2 cellular contexts compared by ENCODE assay signal in genomic region chr9:85487872-85488271, GRCh38.
TF ChIP-seq lines count a peak whose summit lies in the region.

No MANE protein-coding gene starts in this region.

TF ChIP-seq in GM23338, 12 proteins besides CTCF, POLR2A, EP300 and RAD21 (continued from another document):
- TF ChIP-seq ZNF462 (CRISPR knock-in tag; IDR thresholded peaks at IDR 0.05) (no peak), EZH2 (IDR thresholded peaks at IDR 0.05; ENCODE audit: low read depth, unreplicated experiment) (no peak), STAT1 (IDR thresholded peaks at IDR 0.05; ENCODE audit: unreplicated experiment) (no peak), REST (IDR thresholded peaks at IDR 0.05; ENCODE audit: unreplicated experiment) (no peak), ZNF114 (CRISPR knock-in tag; IDR thresholded peaks at IDR 0.05) (no peak), NANOG (IDR thresholded peaks at IDR 0.05; ENCODE audit: borderline replicate concordance) (no peak), POLR2AphosphoS5 (IDR thresholded peaks at IDR 0.05; ENCODE audit: low read depth) (no peak), ZNF331 (CRISPR knock-in tag; IDR thresholded peaks at IDR 0.05; ENCODE audit: low read depth) (no peak), CREB1 (CRISPR knock-in tag; IDR thresholded peaks at IDR 0.05; ENCODE audit: low read depth) (no peak)

TF ChIP-seq in WTC11, 78 proteins besides CTCF, POLR2A, EP300 and RAD21 (continued from another document):
- TF ChIP-seq AR (CRISPR knock-in tag; IDR thresholded peaks at IDR 0.05) (no peak), ZSCAN18 (CRISPR knock-in tag; IDR thresholded peaks at IDR 0.05) (no peak), RELA (CRISPR knock-in tag; IDR thresholded peaks at IDR 0.05; ENCODE audit: borderline replicate concordance) (no peak), ZNF423 (CRISPR knock-in tag; IDR thresholded peaks at IDR 0.05) (no peak)
